Comparison of ENCODE assay signal across 8 cellular contexts in the genomic region with DNA sequence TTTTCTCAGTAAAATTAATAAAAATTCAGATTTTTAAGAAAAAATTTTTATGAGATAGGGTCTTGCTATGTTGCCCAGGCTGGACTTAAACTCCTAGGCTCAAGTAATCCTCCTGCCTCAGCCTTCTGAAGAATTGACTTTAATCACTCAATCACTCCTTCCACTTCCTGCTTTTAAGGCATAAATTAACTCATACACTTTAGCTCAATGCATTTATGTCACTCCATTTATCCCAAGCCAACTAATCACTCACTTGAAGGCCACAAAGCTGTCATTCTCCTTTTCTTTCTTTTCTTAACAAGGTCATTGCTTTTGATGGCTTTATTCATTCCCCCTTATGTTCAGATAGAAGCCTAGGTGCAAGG. TPM values are rescaled to one million over a fixed set of nuclear protein-coding genes. Genes with fewer than 3 reads are reported as not detected.
DNase-seq lines count a peak whose midpoint lies in the region; ATAC-seq and TF ChIP-seq lines count a peak whose summit lies in the region.

No MANE protein-coding gene starts in this region.

- in situ Hi-C loops in mammary epithelial cell (cut with MboI; ENCODE audit: low sequenced_read_pairs in 2 of 2): loop anchor here (10.0 kb wide), 2 partner anchors 104 to 204 kb away; partner anchors contain the start of genes NKAPD1 (in 1 of the 2) and PIH1D2 (in 1 of the 2)

- POLR2A ChIA-PET in A673 (lab: Charles Lee; ENCODE audit: low non-redundant PET): no interaction called here
- POLR2A ChIA-PET in naive thymus-derived CD4-positive, alpha-beta T cell (lab: Charles Lee): interaction anchor here (0.6 to 2.9 kb wide), 4 partner anchors 10 to 240 kb away, joined by 3 to 22 read pairs (median 10); partner anchors contain the start of gene CFAP68

- H3K79me2 ChIP-seq in mammary epithelial cell (ENCODE audit: insufficient read depth, low read length): peaks cover 7% of the 10 kb centered on the region

- no peaks in the 10 kb centered on the region for H3K27me3 ChIP-seq in A673 (replicated peaks; ENCODE audit: insufficient read depth, low read depth, low read length, poor library complexity)
- H3K27me3 ChIP-seq in mammary epithelial cell (ENCODE audit: insufficient read depth, low read length): no peaks in the 10 kb centered on the region
- no peaks in the 10 kb centered on the region for H3K27me3 ChIP-seq in naive thymus-derived CD4-positive, alpha-beta T cell (ENCODE audit: control insufficient read depth in 2 of 2, insufficient read depth in 2 of 2, low read length in 2 of 2)

- H3K4me1 Mint-ChIP-seq in IgD-negative memory B cell: peaks cover 11 to 17% (median 14%) of the 10 kb centered on the region in 3 donors
- H3K4me1 Mint-ChIP-seq in naive thymus-derived CD4-positive, alpha-beta T cell: peaks cover 9 to 41% (median 34%) of the 10 kb centered on the region in 7 donors

- peaks cover 8% of the 10 kb centered on the region for H3K36me3 Mint-ChIP-seq in IgD-negative memory B cell
- peaks cover 4 to 32% (median 21%) of the 10 kb centered on the region in 5 donors for H3K36me3 Mint-ChIP-seq in naive thymus-derived CD4-positive, alpha-beta T cell

- dilution Hi-C loops in mammary epithelial cell (cut with HindIII; ENCODE audit: low sequenced_read_pairs): no loop called here

- no peaks in the 10 kb centered on the region for H4K20me1 ChIP-seq in mammary epithelial cell (ENCODE audit: insufficient read depth, low read length)

- peak; percentile 17 for ATAC-seq in GM18868 (IDR thresholded peaks at IDR 0.05; ENCODE audit: unreplicated experiment)
- no peak for ATAC-seq in naive thymus-derived CD4-positive, alpha-beta T cell

- H3K4me2 ChIP-seq in mammary epithelial cell (ENCODE audit: insufficient read depth, low read depth, low read length): peak overlapping the region; percentile 74

- peak overlapping the region; percentile 79 to 94 (median 89) for H3K27ac Mint-ChIP-seq in IgD-negative memory B cell
- peak overlapping the region; percentile 87 to 98 (median 94) for H3K27ac Mint-ChIP-seq in naive thymus-derived CD4-positive, alpha-beta T cell

- peak overlapping the region; percentile 78 for H3K27ac ChIP-seq in A673 (ENCODE audit: low read depth, low read length, poor library complexity, severe bottlenecking)
- peak overlapping the region; percentile 41 for H3K27ac ChIP-seq in mammary epithelial cell (ENCODE audit: insufficient read depth, low read depth, low read length)
- H3K27ac ChIP-seq in naive thymus-derived CD4-positive, alpha-beta T cell (ENCODE audit: low read depth, low read length): peak overlapping the region; percentile 91

- DNase-seq in A673 (ENCODE audit: low spot score) (no peak), mammary epithelial cell (no peak), anterior cingulate cortex (lab: John Stamatoyannopoulos, UW) (no peak), germinal center (ENCODE audit: low spot score) (no peak), NCI-H446 (lab: John Stamatoyannopoulos, UW) (no peak)
- DNase-seq in naive thymus-derived CD4-positive, alpha-beta T cell: peak in 1 of 9 donors; percentile 3

- H3K9me3 ChIP-seq in A673 (ENCODE audit: low read depth, low read length, poor library complexity, severe bottlenecking) (no peaks in the 10 kb centered on the region), mammary epithelial cell (replicated peaks; ENCODE audit: insufficient read depth, low read length) (no peaks in the 10 kb centered on the region)
- no peaks in the 10 kb centered on the region for H3K9me3 ChIP-seq in naive thymus-derived CD4-positive, alpha-beta T cell (ENCODE audit: control insufficient read depth in 2 of 3, low read length in 3 of 3)

- H2AFZ ChIP-seq in mammary epithelial cell (ENCODE audit: low read depth, low read length): peak overlapping the region; percentile 97

- CTCF ChIA-PET in A673 (lab: Charles Lee) (interaction anchor here (0.5 kb wide), 2 partner anchors 62 to 92 kb away, joined by 6 to 7 read pairs; no protein-coding TSS in a partner anchor), mammary epithelial cell (lab: Charles Lee; ENCODE audit: low non-redundant PET) (interaction anchor here (0.6 to 1.3 kb wide), 4 partner anchors 56 to 221 kb away, joined by 4 to 5 read pairs (median 4); no protein-coding TSS in a partner anchor)
- CTCF ChIA-PET in naive thymus-derived CD4-positive, alpha-beta T cell (lab: Charles Lee): interaction anchor here (0.9 to 2.1 kb wide), 5 partner anchors 11 to 155 kb away, joined by 4 to 10 read pairs (median 5); partner anchors contain the start of gene DLAT

- BruUV-seq in A673 (replicated peaks; lab: Mats Ljungman, UMichigan) (TSS peak; percentile 22), mammary epithelial cell (replicated peaks; lab: Mats Ljungman, UMichigan) (no TSS peak)

- peaks cover 7% of the 10 kb centered on the region for H3K4me1 ChIP-seq in A673 (ENCODE audit: insufficient read depth, low read length, poor library complexity, severe bottlenecking)
- H3K4me1 ChIP-seq in mammary epithelial cell (ENCODE audit: insufficient read depth, low read length): peaks cover 16% of the 10 kb centered on the region
- peaks cover 8 to 10% of the 10 kb centered on the region in 2 donors for H3K4me1 ChIP-seq in naive thymus-derived CD4-positive, alpha-beta T cell (ENCODE audit: control insufficient read depth in 2 of 2, insufficient read depth in 2 of 2, low read length in 2 of 2)

- TF ChIP-seq CTCF in A673 (conservative IDR thresholded peaks at IDR 0.05; ENCODE audit: low read depth, low read length) (no peak), mammary epithelial cell (conservative IDR thresholded peaks at IDR 0.05 in 1 of 2, IDR thresholded peaks at IDR 0.05 in 1 of 2; ENCODE audit: extremely low read depth in 1 of 2, insufficient read depth in 1 of 2, low read depth in 1 of 2, low read length in 2 of 2) (no peak)

- intact Hi-C loops in A673 (cut with micrococcal nuclease; ENCODE audit: unreplicated experiment): loop anchor here (10.0 kb wide), 3 partner anchors 154 to 414 kb away; partner anchors contain the start of genes BCO2 and DLAT
- intact Hi-C loops in mammary epithelial cell (cut with micrococcal nuclease): no loop called here
- intact Hi-C loops in naive thymus-derived CD4-positive, alpha-beta T cell (cut with micrococcal nuclease): loop anchor here (2.0 to 10.0 kb wide), 9 partner anchors 56 to 2004 kb away; partner anchors contain the start of genes DLAT (in 2 of the 2), SDHD (in 2 of the 2), SIK2 (in 2 of the 2) and TIMM8B (in 2 of the 2)

- H3K9ac ChIP-seq in mammary epithelial cell (ENCODE audit: insufficient read depth, low read length): peak overlapping the region; percentile 63

- H3K4me3 ChIP-seq in A673 (ENCODE audit: low read depth, low read length, poor library complexity, severe bottlenecking): peak overlapping the region; percentile 78
- peak overlapping the region; percentile 65 to 82 (median 70) for H3K4me3 ChIP-seq in mammary epithelial cell (replicated peaks in 1 of 3; ENCODE audit: insufficient read depth in 1 of 3, low read depth in 2 of 3, low read length in 3 of 3)
- H3K4me3 ChIP-seq in naive thymus-derived CD4-positive, alpha-beta T cell (ENCODE audit: low read length): peak overlapping the region; percentile 74

- H3K4me3 Mint-ChIP-seq in IgD-negative memory B cell: peak overlapping the region; percentile 89 to 97 (median 94)
- H3K4me3 Mint-ChIP-seq in naive thymus-derived CD4-positive, alpha-beta T cell: peak overlapping the region; percentile 86 to 96 (median 93)

- no peaks in the 10 kb centered on the region for H3K9me3 Mint-ChIP-seq in IgD-negative memory B cell
- H3K9me3 Mint-ChIP-seq in naive thymus-derived CD4-positive, alpha-beta T cell: peaks cover 0 to 4% (median 0%) of the 10 kb centered on the region in 11 donors

- H3K36me3 ChIP-seq in A673 (ENCODE audit: insufficient read depth, low read length, poor library complexity, severe bottlenecking) (peaks cover 26% of the 10 kb centered on the region), mammary epithelial cell (ENCODE audit: insufficient read depth, low read length) (peaks cover 4% of the 10 kb centered on the region)
- H3K36me3 ChIP-seq in naive thymus-derived CD4-positive, alpha-beta T cell (ENCODE audit: control insufficient read depth in 2 of 3, insufficient read depth in 3 of 3, low read length in 3 of 3): peaks cover 0 to 32% (median 3%) of the 10 kb centered on the region in 3 experiments

- H3K27me3 Mint-ChIP-seq in IgD-negative memory B cell: no peaks in the 10 kb centered on the region
- no peaks in the 10 kb centered on the region for H3K27me3 Mint-ChIP-seq in naive thymus-derived CD4-positive, alpha-beta T cell

RNA-seq across cellular contexts. Expression of gene ALG9, which starts 0.9 kb away (rescaled TPM):
- total RNA-seq in A673 (2021) (56.8 and 61.0 TPM in 2 replicates), mammary epithelial cell (10 to 100 TPM; 36.5 to 48.8 TPM)
- polyA plus RNA-seq in IgD-negative memory B cell (13.6 TPM), mammary epithelial cell (27.9 TPM)
- 21.8 TPM for polyA minus RNA-seq in mammary epithelial cell
- total RNA-seq in naive thymus-derived CD4-positive, alpha-beta T cell: 10 to 100 TPM; 16.4 to 30.2 (median 29.2) TPM
- 10 to 100 TPM; 14.1 to 20.3 TPM for polyA plus RNA-seq in naive thymus-derived CD4-positive, alpha-beta T cell

RNA-seq across cellular contexts. Expression of gene FDXACB1, which starts 8.5 kb away (rescaled TPM):
- total RNA-seq in A673 (2021): 5.4 TPM in 2 replicates
- polyA plus RNA-seq in IgD-negative memory B cell: 6.8 TPM
- total RNA-seq in mammary epithelial cell: 1 to 10 TPM in 1 of 2 donors, under 1 TPM in 1; 0.96 to 2.3 TPM
- polyA plus RNA-seq in mammary epithelial cell: 2.6 TPM
- 2.0 TPM for polyA minus RNA-seq in mammary epithelial cell
- 1 to 10 TPM; 2.7 to 6.0 (median 5.3) TPM for total RNA-seq in naive thymus-derived CD4-positive, alpha-beta T cell
- 10 to 100 TPM in 1 of 2 donors, 1 to 10 TPM in 1; 6.9 to 11.3 TPM for polyA plus RNA-seq in naive thymus-derived CD4-positive, alpha-beta T cell

RNA-seq across cellular contexts. Expression of gene CFAP68, which starts 8.8 kb away (rescaled TPM):
- 16.5 and 16.9 TPM in 2 replicates for total RNA-seq in A673 (2021)
- 25.7 TPM for polyA plus RNA-seq in IgD-negative memory B cell
- total RNA-seq in mammary epithelial cell: 10 to 100 TPM; 12.5 to 23.7 TPM
- polyA plus RNA-seq in mammary epithelial cell: 27.4 TPM
- 1.6 TPM for polyA minus RNA-seq in mammary epithelial cell
- total RNA-seq in naive thymus-derived CD4-positive, alpha-beta T cell: 10 to 100 TPM; 13.7 to 24.9 (median 18.3) TPM
- polyA plus RNA-seq in naive thymus-derived CD4-positive, alpha-beta T cell: 10 to 100 TPM; 34.5 to 39.4 TPM

RNA-seq across cellular contexts. Expression of gene CRYAB, which starts 41.1 kb away (rescaled TPM):
- total RNA-seq in A673 (2021) (0.87 and 1.6 TPM in 2 replicates), mammary epithelial cell (100 to 1,000 TPM in 1 of 2 donors, 10 to 100 TPM in 1; 12.7 to 110 TPM)
- polyA plus RNA-seq in IgD-negative memory B cell (not detected), mammary epithelial cell (8.1 TPM)
- polyA minus RNA-seq in mammary epithelial cell: 29.4 TPM
- not detected for total RNA-seq in naive thymus-derived CD4-positive, alpha-beta T cell
- polyA plus RNA-seq in naive thymus-derived CD4-positive, alpha-beta T cell: not detected

RNA-seq across cellular contexts. Expression of gene HSPB2, which starts 42.0 kb away (rescaled TPM):
- total RNA-seq in A673 (2021) (not detected in 2 replicates), mammary epithelial cell (1 to 10 TPM in 1 of 2 donors, under 1 TPM in 1; 0.38 to 1.3 TPM)
- polyA plus RNA-seq in IgD-negative memory B cell (not detected), mammary epithelial cell (0.16 TPM)
- not detected for polyA minus RNA-seq in mammary epithelial cell
- not detected for total RNA-seq in naive thymus-derived CD4-positive, alpha-beta T cell
- not detected for polyA plus RNA-seq in naive thymus-derived CD4-positive, alpha-beta T cell

Comparison
In these comparisons a context has a peak if more than half of its experiments do, and no peak if none do; other contexts are left out.
1. H3K27ac ChIP-seq: peak in every context shown above with its lines; median percentile 91 in naive thymus-derived CD4-positive, alpha-beta T cell; 78 in A673; 41 in mammary epithelial cell.